25 cellular contexts compared by ENCODE assay signal in genomic region chr15:92677998-92678397, GRCh38. TPM values are rescaled to one million over a fixed set of nuclear protein-coding genes. Genes with fewer than 3 reads are reported as not detected.
DNase-seq lines count a peak whose midpoint lies in the region; ATAC-seq and TF ChIP-seq lines count a peak whose summit lies in the region.
"Had no signal": no experiment of that assay in that cellular context is flagged by ENCODE, and none has a peak within 500 bp of the region (broad histone marks: within the 10 kb centered on the region; RNA-seq: fewer than 3 reads in every experiment).

No MANE protein-coding gene starts in this region.

- H3K4me1 Mint-ChIP-seq in HFFc6 (ENCODE audit: low read depth) = peaks cover 19% of the 10 kb centered on the region
- H3K4me1 Mint-ChIP-seq: activated CD4-positive, alpha-beta T cell treated with anti-CD3 and anti-CD28 coated beads, Interleukin-2, amount 10 ng/mL, durations not matched to agents 7 days and 5 days; activated naive CD4-positive, alpha-beta T cell treated with anti-CD3 and anti-CD28 coated beads, Interleukin-2, amount 10 ng/mL, durations not matched to agents 7 days and 5 days; CD4-positive, alpha-beta memory T cell; stimulated activated naive CD8-positive, alpha-beta T cell treated with anti-CD3 and anti-CD28 coated beads, Interleukin-15, amount 100 ng/mL, for 72 hours had no signal

- no peak for TF ChIP-seq POLR2A in heart left ventricle (IDR thresholded peaks at IDR 0.05)
- no peak for TF ChIP-seq POLR2A in testis (IDR thresholded peaks at IDR 0.05)

- H3K27me3 ChIP-seq in heart left ventricle (no peaks in the 10 kb centered on the region), right atrium auricular region (no peaks in the 10 kb centered on the region), testis (no peaks in the 10 kb centered on the region), upper lobe of right lung (no peaks in the 10 kb centered on the region)
- H3K27me3 ChIP-seq: cardiac muscle cell, heart right ventricle, ovary, transverse colon had no signal

- DNase-seq in heart left ventricle (peak in 3 of 5 donors; percentile 35 to 49 (median 47)), right atrium auricular region (ENCODE audit: low spot score) (no peak), choroid plexus epithelial cell (ENCODE audit: low read depth) (peak; percentile 82), left kidney (ENCODE audit: low read depth, low spot score) (peak; percentile 21), testis (peak; percentile 76), HFFc6 (no peak), upper lobe of right lung (no peak)
- no peak for DNase-seq in activated naive CD4-positive, alpha-beta T cell treated with Interleukin-2 at 50 U/mL for 16 hours
- DNase-seq: activated CD4-positive, alpha-beta T cell treated with anti-CD3 and anti-CD28 coated beads, Interleukin-2, amount 10 ng/mL, durations not matched to agents 7 days and 5 days; activated naive CD4-positive, alpha-beta T cell treated with anti-CD3 and anti-CD28 coated beads, Interleukin-2, amount 10 ng/mL, durations not matched to agents 7 days and 5 days; activated T-cell treated with anti-CD3 and anti-CD28 coated beads, Interleukin-2, amount 50 U/mL, for 72 hours; AML-193; amygdala; CD4-positive, alpha-beta memory T cell; DMS153; heart right ventricle; MV-4-11; stimulated activated naive CD8-positive, alpha-beta T cell treated with anti-CD3 and anti-CD28 coated beads, Interleukin-15, amount 100 ng/mL, for 72 hours; transverse colon had no signal

- H3K9me3 ChIP-seq in heart left ventricle = no peaks in the 10 kb centered on the region
- no peaks in the 10 kb centered on the region for H3K9me3 ChIP-seq in right atrium auricular region
- H3K9me3 ChIP-seq in testis = no peaks in the 10 kb centered on the region
- H3K9me3 ChIP-seq in upper lobe of right lung = no peaks in the 10 kb centered on the region
- H3K9me3 ChIP-seq: heart right ventricle, ovary, transverse colon had no signal

- H3K36me3 Mint-ChIP-seq in HFFc6 (ENCODE audit: low read depth) = no peaks in the 10 kb centered on the region
- H3K36me3 Mint-ChIP-seq: activated naive CD4-positive, alpha-beta T cell treated with anti-CD3 and anti-CD28 coated beads, Interleukin-2, amount 10 ng/mL, durations not matched to agents 7 days and 5 days; CD4-positive, alpha-beta memory T cell; mesothelial cell of epicardium had no signal

- no peaks in the 10 kb centered on the region for H3K9me3 Mint-ChIP-seq in HFFc6
- H3K9me3 Mint-ChIP-seq: activated CD4-positive, alpha-beta T cell treated with anti-CD3 and anti-CD28 coated beads, Interleukin-2, amount 10 ng/mL, durations not matched to agents 7 days and 5 days; activated naive CD4-positive, alpha-beta T cell treated with anti-CD3 and anti-CD28 coated beads, Interleukin-2, amount 10 ng/mL, durations not matched to agents 7 days and 5 days; activated T-cell treated with anti-CD3 and anti-CD28 coated beads, Interleukin-2, amount 50 U/mL, for 72 hours; GM23338; nephron; stimulated activated naive CD8-positive, alpha-beta T cell treated with anti-CD3 and anti-CD28 coated beads, Interleukin-15, amount 100 ng/mL, for 72 hours had no signal

- H3K27ac ChIP-seq in heart left ventricle (peak overlapping the region in 2 of 12 donors; percentile 40 to 47), right atrium auricular region (no peak overlapping the region), testis (no peak overlapping the region), upper lobe of right lung (no peak overlapping the region)
- H3K27ac ChIP-seq: cardiac muscle cell, heart right ventricle had no signal

- H3K4me3 Mint-ChIP-seq in HFFc6 = no peak overlapping the region
- H3K4me3 Mint-ChIP-seq: activated CD4-positive, alpha-beta T cell treated with anti-CD3 and anti-CD28 coated beads, Interleukin-2, amount 10 ng/mL, durations not matched to agents 7 days and 5 days; activated naive CD4-positive, alpha-beta T cell treated with anti-CD3 and anti-CD28 coated beads, Interleukin-2, amount 10 ng/mL, durations not matched to agents 7 days and 5 days; activated T-cell treated with anti-CD3 and anti-CD28 coated beads, Interleukin-2, amount 50 U/mL, for 72 hours; CD4-positive, alpha-beta memory T cell; GM23338; mesothelial cell of epicardium; nephron; stimulated activated naive CD8-positive, alpha-beta T cell treated with anti-CD3 and anti-CD28 coated beads, Interleukin-15, amount 100 ng/mL, for 72 hours had no signal

- 54 to 64% (median 64%) methylated on average over 4 of the region's 4 CpGs for WGBS in heart left ventricle, 4 donors
- 50 to 58% methylated on average over 4 of the region's 4 CpGs for WGBS in testis, 2 donors

- H3K4me3 ChIP-seq in heart left ventricle (peak overlapping the region in 4 of 12 donors; percentile 2 to 29 (median 16)), right atrium auricular region (no peak overlapping the region), choroid plexus epithelial cell (ENCODE audit: low read depth, low read length) (no peak overlapping the region), testis (no peak overlapping the region), upper lobe of right lung (no peak overlapping the region)
- H3K4me3 ChIP-seq: cardiac muscle cell, GM23338, heart right ventricle, ovary, transverse colon had no signal

- no peak overlapping the region for H3K27ac Mint-ChIP-seq in HFFc6
- H3K27ac Mint-ChIP-seq: activated CD4-positive, alpha-beta T cell treated with anti-CD3 and anti-CD28 coated beads, Interleukin-2, amount 10 ng/mL, durations not matched to agents 7 days and 5 days; activated naive CD4-positive, alpha-beta T cell treated with anti-CD3 and anti-CD28 coated beads, Interleukin-2, amount 10 ng/mL, durations not matched to agents 7 days and 5 days; activated T-cell treated with anti-CD3 and anti-CD28 coated beads, Interleukin-2, amount 50 U/mL, for 72 hours; CD4-positive, alpha-beta memory T cell; GM23338; mesothelial cell of epicardium; stimulated activated naive CD8-positive, alpha-beta T cell treated with anti-CD3 and anti-CD28 coated beads, Interleukin-15, amount 100 ng/mL, for 72 hours had no signal

- no peak for TF ChIP-seq CTCF in heart left ventricle (IDR thresholded peaks at IDR 0.05)
- no peak for TF ChIP-seq CTCF in right atrium auricular region (IDR thresholded peaks at IDR 0.05)
- no peak for TF ChIP-seq CTCF in choroid plexus epithelial cell (conservative IDR thresholded peaks at IDR 0.05; ENCODE audit: low read depth, low read length)
- no peak for TF ChIP-seq CTCF in testis (IDR thresholded peaks at IDR 0.05)
- no peak for TF ChIP-seq CTCF in HFFc6 (IDR thresholded peaks at IDR 0.05)
- no peak for TF ChIP-seq CTCF in upper lobe of right lung (IDR thresholded peaks at IDR 0.05)

- intact Hi-C loops in heart left ventricle (cut with DNase I) (no loop called here), testis (cut with DNase I; ENCODE audit: low total_unique reads) (no loop called here), upper lobe of right lung (cut with DNase I) (no loop called here)

- H3K4me1 ChIP-seq in heart left ventricle (peaks cover 0 to 23% (median under 1%) of the 10 kb centered on the region in 12 donors), right atrium auricular region (peaks cover 0 to 11% of the 10 kb centered on the region in 2 donors), testis (no peaks in the 10 kb centered on the region), upper lobe of right lung (peaks cover 7% of the 10 kb centered on the region)

- H3K36me3 ChIP-seq in heart left ventricle (no peaks in the 10 kb centered on the region), right atrium auricular region (no peaks in the 10 kb centered on the region), testis (ENCODE audit: low read depth, missing control alignments) (no peaks in the 10 kb centered on the region), upper lobe of right lung (no peaks in the 10 kb centered on the region)
- H3K36me3 ChIP-seq: cardiac muscle cell, heart right ventricle, ovary, transverse colon had no signal

- H3K27me3 Mint-ChIP-seq in HFFc6 (ENCODE audit: insufficient read depth) = peaks cover 5% of the 10 kb centered on the region
- H3K27me3 Mint-ChIP-seq: stimulated activated naive CD8-positive, alpha-beta T cell treated with anti-CD3 and anti-CD28 coated beads, Interleukin-15, amount 100 ng/mL, for 72 hours had no signal

- ATAC-seq in heart left ventricle (peak in 2 of 4 donors; percentile 47 to 51), upper lobe of right lung (no peak)
- ATAC-seq: activated T-cell treated with anti-CD3 and anti-CD28 coated beads, Interleukin-2, amount 50 U/mL, for 72 hours; GM23338; left colon; stimulated activated naive CD8-positive, alpha-beta T cell treated with anti-CD3 and anti-CD28 coated beads, Interleukin-15, amount 100 ng/mL, for 72 hours had no signal

RNA-seq across cellular contexts. Expression of gene FAM174B, which starts 22.4 kb away (rescaled TPM):
- total RNA-seq in heart left ventricle = 10 to 100 TPM in 8 of 9 donors, 1 to 10 TPM in 1; 9.6 to 22.2 (median 12.3) TPM
- 1 to 10 TPM; 6.8 to 8.3 TPM for polyA plus RNA-seq in heart left ventricle
- total RNA-seq in right atrium auricular region = 1 to 10 TPM; 6.2 to 7.1 TPM
- total RNA-seq in testis = 10 to 100 TPM; 15.7 to 18.6 TPM
- 18.7 TPM for polyA plus RNA-seq in testis (ENCODE audit: insufficient read depth, low read depth, low replicate concordance)
- total RNA-seq in HFFc6 (2021; fragmentation: NEBNext Ultra II Directional; extraction: Animal tissue kit (Norgen Biotek cat#: 25700)) = 1 to 10 TPM; 1.2 to 7.0 (median 2.3) TPM
- 62.9 TPM for total RNA-seq in upper lobe of right lung

Comparison
In these comparisons a context has a peak if more than half of its experiments do, and no peak if none do; other contexts are left out.
1. DNase-seq: peak in heart left ventricle (3 of 5), choroid plexus epithelial cell (single experiment), left kidney (single experiment) and testis (single experiment); none in right atrium auricular region (single experiment), HFFc6 (single experiment), upper lobe of right lung (single experiment) and activated naive CD4-positive, alpha-beta T cell treated with Interleukin-2 at 50 U/mL for 16 hours (single experiment).